ENCODE assay signal across 8 cellular contexts in genomic region chr9:112097712-112098688, GRCh38.
DNase-seq lines count a peak whose midpoint lies in the region; ATAC-seq and TF ChIP-seq lines count a peak whose summit lies in the region.

No MANE protein-coding gene starts in this region.

- POLR2A ChIA-PET in activated CD8-positive, alpha-beta T cell treated with anti-CD3 and anti-CD28 coated beads, Interleukin-2, amount 10 ng/mL, durations not matched to agents 7 days and 5 days (lab: Charles Lee): interaction anchor here (0.6 to 3.0 kb wide), 2 partner anchors 16 to 281 kb away, joined by 3 to 10 read pairs; partner anchors contain the start of gene HSDL2

- no peaks in the 10 kb centered on the region for H3K27me3 ChIP-seq in effector memory CD4-positive, alpha-beta T cell (replicated peaks; ENCODE audit: control insufficient read depth, insufficient read depth, low read length, poor library complexity, severe bottlenecking)

- H3K4me1 ChIP-seq in effector memory CD4-positive, alpha-beta T cell (ENCODE audit: control insufficient read depth, insufficient read depth, low read length, poor library complexity, severe bottlenecking): no peaks in the 10 kb centered on the region

- no peaks in the 10 kb centered on the region for H3K36me3 ChIP-seq in effector memory CD4-positive, alpha-beta T cell (ENCODE audit: control insufficient read depth, insufficient read depth, low read length)

- no peak overlapping the region for H3K27ac ChIP-seq in effector memory CD4-positive, alpha-beta T cell (ENCODE audit: insufficient read depth, low read length, poor library complexity, severe bottlenecking)

- DNase-seq in ELF-1 (ENCODE audit: low read depth, low spot score) (peak; percentile 90), HPDE6-E6E7 (ENCODE audit: extremely low spot score) (peak; percentile 59), NCI-H774 (lab: John Stamatoyannopoulos, UW) (peak; percentile 49), mesothelial cell of epicardium (ENCODE audit: low spot score in 2 of 2, unreplicated experiment in 2 of 2) (peak in 1 of 2 experiments; percentile 57)
- peak; percentile 81 for DNase-seq in activated CD8-positive, alpha-beta T cell treated with anti-CD3 and anti-CD28 coated beads, Interleukin-2, amount 10 ng/mL, durations not matched to agents 7 days and 5 days
- peak; percentile 30 to 51 (median 38) for DNase-seq in effector memory CD4-positive, alpha-beta T cell
- peak; percentile 75 for DNase-seq in stimulated activated CD8-positive, alpha-beta memory T cell treated with anti-CD3 and anti-CD28 coated beads, Interleukin-4, amount 100 ng/mL, for 48 hours

- peaks cover 30% of the 10 kb centered on the region for H3K36me3 Mint-ChIP-seq in activated CD8-positive, alpha-beta T cell treated with anti-CD3 and anti-CD28 coated beads, Interleukin-2, amount 10 ng/mL, durations not matched to agents 7 days and 5 days (ENCODE audit: low read depth)
- peaks cover 27% of the 10 kb centered on the region for H3K36me3 Mint-ChIP-seq in mesothelial cell of epicardium

- ATAC-seq in activated CD8-positive, alpha-beta T cell treated with anti-CD3 and anti-CD28 coated beads, Interleukin-2, amount 10 ng/mL, durations not matched to agents 7 days and 5 days: peak; percentile 91
- ATAC-seq in GM19351 (IDR thresholded peaks at IDR 0.05; ENCODE audit: unreplicated experiment): no peak

- H3K4me3 Mint-ChIP-seq in activated CD8-positive, alpha-beta T cell treated with anti-CD3 and anti-CD28 coated beads, Interleukin-2, amount 10 ng/mL, durations not matched to agents 7 days and 5 days: no peak overlapping the region
- no peak overlapping the region for H3K4me3 Mint-ChIP-seq in mesothelial cell of epicardium

- H3K9me3 ChIP-seq in effector memory CD4-positive, alpha-beta T cell (ENCODE audit: control insufficient read depth, low read length): no peaks in the 10 kb centered on the region

- CTCF ChIA-PET in activated CD8-positive, alpha-beta T cell treated with anti-CD3 and anti-CD28 coated beads, Interleukin-2, amount 10 ng/mL, durations not matched to agents 7 days and 5 days (lab: Charles Lee): interaction anchor here (0.5 to 6.2 kb wide), 38 partner anchors 8 to 695 kb away, joined by 3 to 69 read pairs (median 4); partner anchors contain the start of genes HSDL2 and PTBP3

- no peaks in the 10 kb centered on the region for H3K27me3 Mint-ChIP-seq in activated CD8-positive, alpha-beta T cell treated with anti-CD3 and anti-CD28 coated beads, Interleukin-2, amount 10 ng/mL, durations not matched to agents 7 days and 5 days (ENCODE audit: low read depth)
- no peaks in the 10 kb centered on the region for H3K27me3 Mint-ChIP-seq in mesothelial cell of epicardium (ENCODE audit: low read depth)

- peak; percentile 83 for TF ChIP-seq CTCF in mesothelial cell of epicardium (IDR thresholded peaks at IDR 0.05; ENCODE audit: unreplicated experiment)

- no peak overlapping the region for H3K27ac Mint-ChIP-seq in activated CD8-positive, alpha-beta T cell treated with anti-CD3 and anti-CD28 coated beads, Interleukin-2, amount 10 ng/mL, durations not matched to agents 7 days and 5 days
- no peak overlapping the region for H3K27ac Mint-ChIP-seq in mesothelial cell of epicardium

- H3K4me3 ChIP-seq in effector memory CD4-positive, alpha-beta T cell (ENCODE audit: insufficient read depth, low read depth, low read length, poor library complexity, severe bottlenecking): no peak overlapping the region

- H3K9me3 Mint-ChIP-seq in activated CD8-positive, alpha-beta T cell treated with anti-CD3 and anti-CD28 coated beads, Interleukin-2, amount 10 ng/mL, durations not matched to agents 7 days and 5 days (ENCODE audit: insufficient read depth): no peaks in the 10 kb centered on the region
- peaks cover 9% of the 10 kb centered on the region for H3K9me3 Mint-ChIP-seq in mesothelial cell of epicardium

- H3K4me1 Mint-ChIP-seq in activated CD8-positive, alpha-beta T cell treated with anti-CD3 and anti-CD28 coated beads, Interleukin-2, amount 10 ng/mL, durations not matched to agents 7 days and 5 days (ENCODE audit: low read depth): peaks cover 32% of the 10 kb centered on the region
- no peaks in the 10 kb centered on the region for H3K4me1 Mint-ChIP-seq in mesothelial cell of epicardium
